12 cellular contexts compared by ENCODE assay signal in genomic region chrX:133698298-133698697, GRCh38.
DNase-seq lines count a peak whose midpoint lies in the region; FAIRE-seq and TF ChIP-seq lines count a peak whose summit lies in the region.
"Had no signal": no experiment of that assay in that cellular context is flagged by ENCODE, and none has a peak within 500 bp of the region (broad histone marks: within the 10 kb centered on the region; RNA-seq: fewer than 3 reads in every experiment).

No MANE protein-coding gene starts in this region.

- no peak overlapping the region for H3K27ac Mint-ChIP-seq in endodermal cell
- H3K27ac Mint-ChIP-seq: natural killer cell had no signal

- H3K4me1 ChIP-seq in endodermal cell (ENCODE audit: control insufficient read depth, insufficient read depth, low read length), result peaks cover 4% of the 10 kb centered on the region
- no peaks in the 10 kb centered on the region for H3K4me1 ChIP-seq in effector memory CD4-positive, alpha-beta T cell (ENCODE audit: control insufficient read depth, insufficient read depth, low read length, poor library complexity, severe bottlenecking)
- H3K4me1 ChIP-seq: upper lobe of right lung had no signal

- H3K4me3 Mint-ChIP-seq in endodermal cell, result no peak overlapping the region
- H3K4me3 Mint-ChIP-seq: natural killer cell had no signal

- H3K9me2 ChIP-seq in neural cell (ENCODE audit: insufficient read depth, low read length), result no peaks in the 10 kb centered on the region

- no peak for FAIRE-seq in D721Med (lab: Jason Lieb, UNC)

- H3K36me3 ChIP-seq in endodermal cell (ENCODE audit: control insufficient read depth, insufficient read depth, low read length) (no peaks in the 10 kb centered on the region), neural cell (ENCODE audit: insufficient read depth, low read length) (no peaks in the 10 kb centered on the region)
- no peaks in the 10 kb centered on the region for H3K36me3 ChIP-seq in effector memory CD4-positive, alpha-beta T cell (ENCODE audit: control insufficient read depth, insufficient read depth, low read length)
- H3K36me3 ChIP-seq: upper lobe of right lung had no signal

- H4K20me1 ChIP-seq in neural cell (ENCODE audit: insufficient read depth), result no peaks in the 10 kb centered on the region

- peak; percentile 11 for TF ChIP-seq CTCF in D721Med (IDR thresholded peaks at IDR 0.05; ENCODE audit: insufficient read depth, missing control alignments)
- no peak for TF ChIP-seq CTCF in endodermal cell (conservative IDR thresholded peaks at IDR 0.05)
- TF ChIP-seq CTCF in neural cell (IDR thresholded peaks at IDR 0.05; ENCODE audit: poor library complexity, severe bottlenecking), result peak; percentile 32

- H3K27me3 Mint-ChIP-seq in endodermal cell (ENCODE audit: insufficient read depth), result no peaks in the 10 kb centered on the region

- no peaks in the 10 kb centered on the region for H3F3A ChIP-seq in neural cell (ENCODE audit: insufficient read depth, low read length, poor library complexity, severe bottlenecking)

- H3K9me3 Mint-ChIP-seq in endodermal cell, result no peaks in the 10 kb centered on the region
- H3K9me3 Mint-ChIP-seq: natural killer cell had no signal

- H3K27ac ChIP-seq in endodermal cell (ENCODE audit: low read depth, low read length) (peak overlapping the region; percentile 53), neural cell (ENCODE audit: low read length) (no peak overlapping the region)
- H3K27ac ChIP-seq in effector memory CD4-positive, alpha-beta T cell (ENCODE audit: insufficient read depth, low read length, poor library complexity, severe bottlenecking), result no peak overlapping the region
- H3K27ac ChIP-seq: body of pancreas, upper lobe of right lung had no signal

- WGBS in endodermal cell (ENCODE audit: insufficient coverage in 1 of 2, insufficient read length in 1 of 2), 2 experiments, result 22% methylated on average over 1 of the region's 2 CpGs; no CpG with 5 or more reads in 1 of the 2 experiments

- no peak overlapping the region for H2AFZ ChIP-seq in neural cell (ENCODE audit: low read depth, low read length)

- H3K4me1 Mint-ChIP-seq in endodermal cell, result peaks cover 54% of the 10 kb centered on the region
- H3K4me1 Mint-ChIP-seq: natural killer cell had no signal

- H3K79me2 ChIP-seq in neural cell (replicated peaks; ENCODE audit: insufficient read depth, low read length), result no peaks in the 10 kb centered on the region

- H3K27me3 ChIP-seq in endodermal cell (ENCODE audit: control insufficient read depth, insufficient read depth, low read length, poor library complexity, severe bottlenecking) (no peaks in the 10 kb centered on the region), neural cell (ENCODE audit: insufficient read depth, low read depth, low read length) (peaks cover 35% of the 10 kb centered on the region)
- H3K27me3 ChIP-seq in effector memory CD4-positive, alpha-beta T cell (replicated peaks; ENCODE audit: control insufficient read depth, insufficient read depth, low read length, poor library complexity, severe bottlenecking), result no peaks in the 10 kb centered on the region
- H3K27me3 ChIP-seq: body of pancreas, upper lobe of right lung had no signal

- H3K4me3 ChIP-seq in endodermal cell (ENCODE audit: low read length) (no peak overlapping the region), neural cell (ENCODE audit: low read length) (no peak overlapping the region)
- H3K4me3 ChIP-seq in effector memory CD4-positive, alpha-beta T cell (ENCODE audit: insufficient read depth, low read depth, low read length, poor library complexity, severe bottlenecking), result no peak overlapping the region
- H3K4me3 ChIP-seq: body of pancreas, upper lobe of right lung had no signal

- H3K9me3 ChIP-seq in endodermal cell (ENCODE audit: control insufficient read depth, low read length) (no peaks in the 10 kb centered on the region), neural cell (ENCODE audit: low read length) (no peaks in the 10 kb centered on the region)
- H3K9me3 ChIP-seq in effector memory CD4-positive, alpha-beta T cell (ENCODE audit: control insufficient read depth, low read length), result no peaks in the 10 kb centered on the region
- H3K9me3 ChIP-seq: body of pancreas, upper lobe of right lung had no signal

- TF ChIP-seq RAD21 in neural cell (conservative IDR thresholded peaks at IDR 0.05), result peak; percentile 51

- TF ChIP-seq EP300 in neural cell (conservative IDR thresholded peaks at IDR 0.05; ENCODE audit: poor library complexity, severe bottlenecking), result no peak

- peaks cover 6% of the 10 kb centered on the region for H3K36me3 Mint-ChIP-seq in endodermal cell (ENCODE audit: low read depth)
- H3K36me3 Mint-ChIP-seq: natural killer cell had no signal

- no peak overlapping the region for H3K4me2 ChIP-seq in neural cell (ENCODE audit: low read length)

- H3K9ac ChIP-seq in endodermal cell (ENCODE audit: extremely low read depth, low read length, poor library complexity, severe bottlenecking) (no peak overlapping the region), neural cell (ENCODE audit: low read length) (no peak overlapping the region)

- no peak for DNase-seq in D721Med (ENCODE audit: insufficient read length, low spot score)
- DNase-seq in M059J (ENCODE audit: low read depth), result peak; percentile 17
- no peak for DNase-seq in endodermal cell
- no peak for DNase-seq in HCEC 1CT
- DNase-seq in effector memory CD4-positive, alpha-beta T cell, result no peak
- no peak for DNase-seq in activated CD8-positive, alpha-beta memory T cell treated with anti-CD3 and anti-CD28 coated beads, Interleukin-2, amount 50 U/mL, for 4 hours
- DNase-seq in SKM-1 treated with dmso at 0.1 percent for 144 hours (lab: John Stamatoyannopoulos, UW; ENCODE audit: unreplicated experiment), result no peak
- DNase-seq: DMS53, natural killer cell, upper lobe of right lung had no signal

TF ChIP-seq in neural cell, 6 proteins besides CTCF, POLR2A, EP300 and RAD21:
- no peak for TF ChIP-seq EZH2 (IDR thresholded peaks at IDR 0.05; ENCODE audit: borderline replicate concordance, insufficient read depth, low read length, poor library complexity, severe bottlenecking)
- no peak for TF ChIP-seq TAF1 (IDR thresholded peaks at IDR 0.05; ENCODE audit: low read depth)
- no peak for TF ChIP-seq REST (IDR thresholded peaks at IDR 0.05; ENCODE audit: borderline replicate concordance)
- TF ChIP-seq MXI1 (conservative IDR thresholded peaks at IDR 0.05; ENCODE audit: poor library complexity, severe bottlenecking), result no peak
- TF ChIP-seq SMC3 (conservative IDR thresholded peaks at IDR 0.05; ENCODE audit: poor library complexity), result no peak
- TF ChIP-seq POLR2AphosphoS5 (IDR thresholded peaks at IDR 0.05), result no peak
